Comparison of ENCODE assay signal across 1 cellular context in the genomic region with DNA sequence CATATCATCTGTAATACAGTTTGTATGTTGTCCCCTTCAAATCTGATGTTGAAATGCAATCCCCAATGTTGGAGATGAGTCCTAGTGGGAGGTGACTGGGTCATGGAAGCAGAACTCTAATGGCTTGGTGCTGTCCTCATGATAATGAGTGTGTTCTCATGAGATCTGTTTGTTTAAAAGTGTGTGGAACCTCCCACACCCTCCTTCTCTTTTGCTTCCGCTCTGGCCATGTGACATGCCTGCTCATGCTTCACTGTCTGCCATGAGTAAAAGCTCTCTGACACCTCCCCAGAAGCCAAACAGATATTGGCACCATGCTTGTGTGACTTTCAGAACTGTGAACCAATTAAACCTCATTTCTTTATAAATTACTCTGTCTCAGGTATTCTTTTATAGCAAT.
TF ChIP-seq lines count a peak whose summit lies in the region.

No MANE protein-coding gene starts in this region.

TF ChIP-seq in IMR-90, 13 proteins besides CTCF, POLR2A, EP300 and RAD21 (continued from another document):
- TF ChIP-seq, protein P1, sequence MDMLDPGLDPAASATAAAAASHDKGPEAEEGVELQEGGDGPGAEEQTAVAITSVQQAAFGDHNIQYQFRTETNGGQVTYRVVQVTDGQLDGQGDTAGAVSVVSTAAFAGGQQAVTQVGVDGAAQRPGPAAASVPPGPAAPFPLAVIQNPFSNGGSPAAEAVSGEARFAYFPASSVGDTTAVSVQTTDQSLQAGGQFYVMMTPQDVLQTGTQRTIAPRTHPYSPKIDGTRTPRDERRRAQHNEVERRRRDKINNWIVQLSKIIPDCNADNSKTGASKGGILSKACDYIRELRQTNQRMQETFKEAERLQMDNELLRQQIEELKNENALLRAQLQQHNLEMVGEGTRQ (IDR thresholded peaks at IDR 0.05; ENCODE audit: low read depth, low read length), result no peak
- TF ChIP-seq SMC3 (IDR thresholded peaks at IDR 0.05; ENCODE audit: low read depth, low read length) (no peak), CEBPB (IDR thresholded peaks at IDR 0.05; ENCODE audit: low read depth, low read length) (no peak)
